ENCODE assay signal across 21 cellular contexts in genomic region chr19:3578390-3578789, GRCh38. TPM values are rescaled to one million over a fixed set of nuclear protein-coding genes. Genes with fewer than 3 reads are reported as not detected.
DNase-seq lines count a peak whose midpoint lies in the region; ATAC-seq and TF ChIP-seq lines count a peak whose summit lies in the region.
"Had no signal": no experiment of that assay in that cellular context is flagged by ENCODE, and none has a peak within 500 bp of the region (broad histone marks: within the 10 kb centered on the region; RNA-seq: fewer than 3 reads in every experiment).

No MANE protein-coding gene starts in this region.

- ATAC-seq in PC-3 (no peak), gastroesophageal sphincter (no peak)
- ATAC-seq in activated CD8-positive, alpha-beta memory T cell treated with anti-CD3 and anti-CD28 coated beads, Interleukin-2, amount 10 ng/mL, durations not matched to agents 7 days and 5 days = no peak

- CTCF ChIA-PET in mammary epithelial cell (lab: Charles Lee; ENCODE audit: low non-redundant PET) (no interaction called here), MCF 10A (lab: Yijun Ruan, JAX) (interaction anchor here (0.6 to 1.6 kb wide), 3 partner anchors 10 to 32 kb away, joined by 3 to 5 read pairs (median 3); no protein-coding TSS in a partner anchor), PC-3 (lab: Charles Lee) (no interaction called here)
- CTCF ChIA-PET in activated CD8-positive, alpha-beta memory T cell treated with anti-CD3 and anti-CD28 coated beads, Interleukin-2, amount 10 ng/mL, durations not matched to agents 7 days and 5 days (lab: Charles Lee) = no interaction called here

- H3K36me3 Mint-ChIP-seq in MCF 10A (ENCODE audit: insufficient read depth, unreplicated experiment) = peaks cover 35% of the 10 kb centered on the region
- peaks cover 10% of the 10 kb centered on the region for H3K36me3 Mint-ChIP-seq in activated CD8-positive, alpha-beta memory T cell treated with anti-CD3 and anti-CD28 coated beads, Interleukin-2, amount 10 ng/mL, durations not matched to agents 7 days and 5 days

- H2AFZ ChIP-seq in mammary epithelial cell (ENCODE audit: low read depth, low read length) = no peak overlapping the region
- H2AFZ ChIP-seq in PC-3 (ENCODE audit: low read length) = no peak overlapping the region

- H3K9ac ChIP-seq in mammary epithelial cell (ENCODE audit: insufficient read depth, low read length) (no peak overlapping the region), PC-3 (ENCODE audit: low read length) (no peak overlapping the region)
- H3K9ac ChIP-seq: KMS-11 had no signal

- H3K9me3 ChIP-seq in mammary epithelial cell (replicated peaks; ENCODE audit: insufficient read depth, low read length) (no peaks in the 10 kb centered on the region), PC-3 (ENCODE audit: low read length) (no peaks in the 10 kb centered on the region), gastroesophageal sphincter (no peaks in the 10 kb centered on the region), transverse colon (no peaks in the 10 kb centered on the region)

- TF ChIP-seq EP300 in gastroesophageal sphincter (IDR thresholded peaks at IDR 0.05) (no peak), transverse colon (IDR thresholded peaks at IDR 0.05; ENCODE audit: low read depth) (no peak)

- H3K4me2 ChIP-seq in mammary epithelial cell (ENCODE audit: insufficient read depth, low read depth, low read length) (no peak overlapping the region), PC-3 (ENCODE audit: low read length) (no peak overlapping the region)
- H3K4me2 ChIP-seq: KMS-11 had no signal

- in situ Hi-C loops in mammary epithelial cell (cut with MboI; ENCODE audit: low sequenced_read_pairs in 2 of 2) = no loop called here
- in situ Hi-C loops in transverse colon (cut with MboI; ENCODE audit: low pct_ligation_motif_present in 1 of 4, low pct_unique_long_range_greater_than_20kb in 1 of 4, low sequenced_read_pairs in 3 of 4) = no loop called here

- peaks cover 15% of the 10 kb centered on the region for H3K4me1 Mint-ChIP-seq in MCF 10A (ENCODE audit: insufficient read depth, unreplicated experiment)
- peaks cover 3% of the 10 kb centered on the region for H3K4me1 Mint-ChIP-seq in activated CD8-positive, alpha-beta memory T cell treated with anti-CD3 and anti-CD28 coated beads, Interleukin-2, amount 10 ng/mL, durations not matched to agents 7 days and 5 days

- TF ChIP-seq CTCF in mammary epithelial cell (conservative IDR thresholded peaks at IDR 0.05 in 1 of 2, IDR thresholded peaks at IDR 0.05 in 1 of 2; ENCODE audit: extremely low read depth in 1 of 2, insufficient read depth in 1 of 2, low read depth in 1 of 2, low read length in 2 of 2) = no peak
- TF ChIP-seq CTCF in MCF 10A (IDR thresholded peaks at IDR 0.05; ENCODE audit: unreplicated experiment) = no peak
- TF ChIP-seq CTCF in PC-3 (conservative IDR thresholded peaks at IDR 0.05; ENCODE audit: low read depth, low read length) = no peak
- no peak for TF ChIP-seq CTCF in gastroesophageal sphincter (IDR thresholded peaks at IDR 0.05)
- TF ChIP-seq CTCF in transverse colon (IDR thresholded peaks at IDR 0.05) = no peak

- H3K4me1 ChIP-seq in mammary epithelial cell (ENCODE audit: insufficient read depth, low read length) = peaks cover 6% of the 10 kb centered on the region
- peaks cover 8% of the 10 kb centered on the region; the same call in 1 of the 2 replicates for H3K4me1 ChIP-seq in PC-3 (ENCODE audit: insufficient read depth, low read length)
- peaks cover 0 to 58% (median 14%) of the 10 kb centered on the region in 3 donors for H3K4me1 ChIP-seq in gastroesophageal sphincter
- peaks cover 9 to 51% (median 38%) of the 10 kb centered on the region in 4 donors for H3K4me1 ChIP-seq in transverse colon

- H3K4me3 Mint-ChIP-seq in MCF 10A (ENCODE audit: unreplicated experiment) = no peak overlapping the region
- H3K4me3 Mint-ChIP-seq in activated CD8-positive, alpha-beta memory T cell treated with anti-CD3 and anti-CD28 coated beads, Interleukin-2, amount 10 ng/mL, durations not matched to agents 7 days and 5 days = no peak overlapping the region

- dilution Hi-C loops in mammary epithelial cell (cut with HindIII; ENCODE audit: low sequenced_read_pairs) = loop anchor here (5.0 kb wide), 3 partner anchors 41 to 74 kb away; partner anchors contain the start of gene TEKTIP1

- H3K4me3 ChIP-seq in mammary epithelial cell (replicated peaks in 1 of 3; ENCODE audit: insufficient read depth in 1 of 3, low read depth in 2 of 3, low read length in 3 of 3) (no peak overlapping the region), PC-3 (ENCODE audit: low read length) (no peak overlapping the region), gastroesophageal sphincter (no peak overlapping the region), transverse colon (no peak overlapping the region)

- POLR2A ChIA-PET in MCF 10A (lab: Yijun Ruan, JAX) = interaction anchor here (0.6 to 0.8 kb wide), 2 partner anchors 29 to 33 kb away, joined by 3 read pairs; no protein-coding TSS in a partner anchor
- POLR2A ChIA-PET in PC-3 (lab: Charles Lee; ENCODE audit: unreplicated experiment) = no interaction called here

- no peaks in the 10 kb centered on the region for H3K9me3 Mint-ChIP-seq in MCF 10A (ENCODE audit: unreplicated experiment)
- no peaks in the 10 kb centered on the region for H3K9me3 Mint-ChIP-seq in activated CD8-positive, alpha-beta memory T cell treated with anti-CD3 and anti-CD28 coated beads, Interleukin-2, amount 10 ng/mL, durations not matched to agents 7 days and 5 days (ENCODE audit: low read depth)

- no peak overlapping the region for H3K27ac Mint-ChIP-seq in MCF 10A (ENCODE audit: low read depth, unreplicated experiment)
- H3K27ac Mint-ChIP-seq in activated CD8-positive, alpha-beta memory T cell treated with anti-CD3 and anti-CD28 coated beads, Interleukin-2, amount 10 ng/mL, durations not matched to agents 7 days and 5 days = no peak overlapping the region

- H3K9me2 ChIP-seq in PC-3 (replicated peaks; ENCODE audit: low read length) = no peaks in the 10 kb centered on the region

- BruUV-seq in mammary epithelial cell (replicated peaks; lab: Mats Ljungman, UMichigan) (TSS peak; percentile 63), MCF 10A (replicated peaks; lab: Mats Ljungman, UMichigan) (no TSS peak), PC-3 (replicated peaks; lab: Mats Ljungman, UMichigan) (TSS peak; percentile 34)

- H3F3A ChIP-seq in PC-3 (ENCODE audit: low read length, unreplicated experiment) = no peaks in the 10 kb centered on the region

- no peaks in the 10 kb centered on the region for H3K36me3 ChIP-seq in mammary epithelial cell (ENCODE audit: insufficient read depth, low read length)
- peaks cover 3% of the 10 kb centered on the region for H3K36me3 ChIP-seq in PC-3 (ENCODE audit: low read depth, low read length)
- H3K36me3 ChIP-seq in gastroesophageal sphincter = peaks cover 0 to 12% of the 10 kb centered on the region in 2 donors
- H3K36me3 ChIP-seq in transverse colon = no peaks in the 10 kb centered on the region

- H3K27me3 ChIP-seq in mammary epithelial cell (ENCODE audit: insufficient read depth, low read length) = no peaks in the 10 kb centered on the region
- no peaks in the 10 kb centered on the region for H3K27me3 ChIP-seq in PC-3 (ENCODE audit: low read length)
- H3K27me3 ChIP-seq in gastroesophageal sphincter = no peaks in the 10 kb centered on the region
- H3K27me3 ChIP-seq in transverse colon = no peaks in the 10 kb centered on the region

- intact Hi-C loops in mammary epithelial cell (cut with micrococcal nuclease) (no loop called here), MCF 10A (cut with micrococcal nuclease) (no loop called here), PC-3 (cut with micrococcal nuclease) (no loop called here), transverse colon (cut with DNase I; ENCODE audit: low total_unique reads) (no loop called here)

- no peak for TF ChIP-seq POLR2A in gastroesophageal sphincter (IDR thresholded peaks at IDR 0.05)
- no peak for TF ChIP-seq POLR2A in transverse colon (IDR thresholded peaks at IDR 0.05)

- DNase-seq in mammary epithelial cell = no peak
- DNase-seq in MCF 10A (ENCODE audit: unreplicated experiment) = no peak
- DNase-seq in PC-3 = no peak
- no peak for DNase-seq in transverse colon
- no peak for DNase-seq in activated CD8-positive, alpha-beta memory T cell treated with anti-CD3 and anti-CD28 coated beads, Interleukin-2, amount 10 ng/mL, durations not matched to agents 7 days and 5 days
- no peak for DNase-seq in NCI-H128 (lab: John Stamatoyannopoulos, UW; ENCODE audit: unreplicated experiment)
- DNase-seq in NK-92 (lab: John Stamatoyannopoulos, UW; ENCODE audit: unreplicated experiment) = no peak
- DNase-seq: C1 segment of cervical spinal cord, COR-L47, GOT3, MM.1S, NCI-H1105 treated with DMSO at 0.1 percent for 48 hours, NCI-H187 treated with DMSO at 0.1 percent for 48 hours, NCI-H2171 treated with DMSO at 0.1 percent for 48 hours, NCI-H510A, SIG-M5, SW 1271 had no signal

- 94% methylated on average over 5 of the region's 17 CpGs for WGBS in mammary epithelial cell (ENCODE audit: low coverage, missing lambda C conversion rate)
- whole genome bisulfite sequencing in gastroesophageal sphincter (ENCODE audit: low coverage in 1 of 2), 2 donors = no CpG with 5 or more reads among the region's 17 CpGs
- WGBS in transverse colon (ENCODE audit: low coverage in 1 of 2), 2 donors = 46 to 65% methylated on average over 7 to 17 of the region's 17 CpGs

- H3K79me2 ChIP-seq in mammary epithelial cell (ENCODE audit: insufficient read depth, low read length) (peaks cover 10% of the 10 kb centered on the region), PC-3 (ENCODE audit: low read length) (peaks cover 7% of the 10 kb centered on the region)

- H4K20me1 ChIP-seq in mammary epithelial cell (ENCODE audit: insufficient read depth, low read length) (no peaks in the 10 kb centered on the region), PC-3 (ENCODE audit: low read length) (no peaks in the 10 kb centered on the region)

- H3K27ac ChIP-seq in mammary epithelial cell (ENCODE audit: insufficient read depth, low read depth, low read length) = no peak overlapping the region
- no peak overlapping the region for H3K27ac ChIP-seq in PC-3 (ENCODE audit: low read length)
- peak overlapping the region in 3 of 4 donors; percentile 80 to 83 (median 83) for H3K27ac ChIP-seq in gastroesophageal sphincter
- H3K27ac ChIP-seq in transverse colon = peak overlapping the region; percentile 57 to 80 (median 70)
- H3K27ac ChIP-seq: KMS-11 had no signal

- no peaks in the 10 kb centered on the region for H3K27me3 Mint-ChIP-seq in MCF 10A (ENCODE audit: insufficient read depth, unreplicated experiment)
- peaks cover 2% of the 10 kb centered on the region for H3K27me3 Mint-ChIP-seq in activated CD8-positive, alpha-beta memory T cell treated with anti-CD3 and anti-CD28 coated beads, Interleukin-2, amount 10 ng/mL, durations not matched to agents 7 days and 5 days

RNA-seq across cellular contexts. Expression of gene HMG20B, which starts 5.6 kb away (rescaled TPM):
- total RNA-seq in mammary epithelial cell (100 to 1,000 TPM in 1 of 2 donors, 10 to 100 TPM in 1; 95.7 to 162 TPM), MCF 10A (2022) (54.7 and 64.7 TPM in 2 replicates), PC-3 (2014; rRNA removed) (146 and 210 TPM in 2 replicates), gastroesophageal sphincter (100 to 1,000 TPM; 106 to 203 (median 154) TPM), transverse colon (100 to 1,000 TPM in 3 of 4 donors, 10 to 100 TPM in 1; 88.9 to 555 (median 130) TPM)
- polyA plus RNA-seq in mammary epithelial cell = 51.6 TPM
- polyA minus RNA-seq in mammary epithelial cell = 13.5 TPM
- total RNA-seq in activated CD8-positive, alpha-beta memory T cell treated with anti-CD3 and anti-CD28 coated beads, Interleukin-2, amount 10 ng/mL, durations not matched to agents 7 days and 5 days = 10 to 100 TPM; 50.7 to 51.7 TPM

RNA-seq across cellular contexts. Expression of gene GIPC3, which starts 6.9 kb away (rescaled TPM):
- total RNA-seq in mammary epithelial cell (not detected), MCF 10A (2022) (not detected in 2 replicates), PC-3 (2014; rRNA removed) (0.18 TPM in 1 of 2 replicates, not detected in the other), gastroesophageal sphincter (10 to 100 TPM in 1 of 4 donors, 1 to 10 TPM in 2, under 1 TPM in 1; 0.94 to 16.8 (median 2.1) TPM), transverse colon (under 1 TPM in 3 of 4 donors, not detected in 1; 0.14 to 0.95 (median 0.60) TPM)
- 0.01 TPM for polyA plus RNA-seq in mammary epithelial cell
- polyA minus RNA-seq in mammary epithelial cell = not detected
- total RNA-seq in activated CD8-positive, alpha-beta memory T cell treated with anti-CD3 and anti-CD28 coated beads, Interleukin-2, amount 10 ng/mL, durations not matched to agents 7 days and 5 days = under 1 TPM; 0.15 to 0.23 TPM
- total RNA-seq: A172 had no signal

RNA-seq across cellular contexts. Expression of gene MFSD12, which starts 21.0 kb away (rescaled TPM):
- 100 to 1,000 TPM; 113 to 267 TPM for total RNA-seq in mammary epithelial cell
- 61.6 TPM for polyA plus RNA-seq in mammary epithelial cell
- 72.3 TPM for polyA minus RNA-seq in mammary epithelial cell
- 77.5 and 79.4 TPM in 2 replicates for total RNA-seq in MCF 10A (2022)
- 121 and 165 TPM in 2 replicates for total RNA-seq in PC-3 (2014; rRNA removed)
- total RNA-seq in gastroesophageal sphincter = 10 to 100 TPM; 22.1 to 94.1 (median 42.2) TPM
- 100 to 1,000 TPM in 1 of 4 donors, 10 to 100 TPM in 3; 35.2 to 214 (median 49.2) TPM for total RNA-seq in transverse colon
- 10 to 100 TPM; 54.8 to 71.4 TPM for total RNA-seq in activated CD8-positive, alpha-beta memory T cell treated with anti-CD3 and anti-CD28 coated beads, Interleukin-2, amount 10 ng/mL, durations not matched to agents 7 days and 5 days

RNA-seq across cellular contexts. Expression of gene TBXA2R, which starts 28.3 kb away (rescaled TPM):
- total RNA-seq in mammary epithelial cell (under 1 TPM in 1 of 2 donors, not detected in 1; 0.17 TPM), MCF 10A (2022) (not detected in 2 replicates), PC-3 (2014; rRNA removed) (0.77 and 1.0 TPM in 2 replicates), gastroesophageal sphincter (10 to 100 TPM in 1 of 4 donors, 1 to 10 TPM in 3; 1.4 to 14.9 (median 4.5) TPM), transverse colon (under 1 TPM in 2 of 4 donors, not detected in 2; 0.27 to 0.79 TPM)
- polyA plus RNA-seq in mammary epithelial cell = 0.07 TPM
- polyA minus RNA-seq in mammary epithelial cell = not detected
- total RNA-seq in activated CD8-positive, alpha-beta memory T cell treated with anti-CD3 and anti-CD28 coated beads, Interleukin-2, amount 10 ng/mL, durations not matched to agents 7 days and 5 days = under 1 TPM; 0.26 to 0.54 TPM

RNA-seq across cellular contexts. Expression of gene TEKTIP1, which starts 39.4 kb away (rescaled TPM):
- total RNA-seq in mammary epithelial cell (1 to 10 TPM in 1 of 2 donors, not detected in 1; 1.9 TPM), MCF 10A (2022) (0.49 and 1.0 TPM in 2 replicates), PC-3 (2014; rRNA removed) (not detected in 2 replicates), gastroesophageal sphincter (not detected), transverse colon (1 to 10 TPM in 2 of 4 donors, not detected in 2; 2.5 to 5.2 TPM)
- polyA plus RNA-seq in mammary epithelial cell = not detected
- polyA minus RNA-seq in mammary epithelial cell = not detected
- total RNA-seq in activated CD8-positive, alpha-beta memory T cell treated with anti-CD3 and anti-CD28 coated beads, Interleukin-2, amount 10 ng/mL, durations not matched to agents 7 days and 5 days = 1 to 10 TPM; 5.7 to 7.2 TPM
- total RNA-seq: A172, RPMI7951 had no signal

Comparison
In these comparisons a context has a peak if more than half of its experiments do, and no peak if none do; other contexts are left out.
1. H3K27ac ChIP-seq: peak in gastroesophageal sphincter (3 of 4) and transverse colon (4 of 4); none in mammary epithelial cell (single experiment) and PC-3 (single experiment).